In genomic region chr12:89857652-89858274, GRCh38 we compare ENCODE assay signal across 17 cellular contexts.
DNase-seq lines count a peak whose midpoint lies in the region; ATAC-seq, FAIRE-seq and TF ChIP-seq lines count a peak whose summit lies in the region.
"Had no signal": no experiment of that assay in that cellular context is flagged by ENCODE, and none has a peak within 500 bp of the region (broad histone marks: within the 10 kb centered on the region; RNA-seq: fewer than 3 reads in every experiment).

No MANE protein-coding gene starts in this region.

- peak overlapping the region in 7 of 11 experiments; percentile 46 to 77 (median 72); a peak in 13 of 22 replicates for H3K27ac ChIP-seq in BLaER1 treated with 17β-estradiol and CSF1 and Interleukin-3, amounts not matched to agents 10 nM and 100 nM
- H3K27ac ChIP-seq in angular gyrus (ENCODE audit: low read depth, low read length): peak overlapping the region; percentile 11
- H3K27ac ChIP-seq in endodermal cell (ENCODE audit: low read depth, low read length): no peak overlapping the region
- H3K27ac ChIP-seq: gastrocnemius medialis, RWPE1 had no signal

- peaks cover 8% of the 10 kb centered on the region for H3K4me1 Mint-ChIP-seq in endodermal cell
- peaks cover 3% of the 10 kb centered on the region for H3K4me1 Mint-ChIP-seq in WTC11

- H3K27ac Mint-ChIP-seq in endodermal cell (no peak overlapping the region), WTC11 (no peak overlapping the region)

- no peak overlapping the region for H3K4me3 ChIP-seq in BLaER1 treated with 17β-estradiol and CSF1 and Interleukin-3, amounts not matched to agents 10 nM and 100 nM
- no peak overlapping the region for H3K4me3 ChIP-seq in endodermal cell (ENCODE audit: low read length)
- H3K4me3 ChIP-seq: gastrocnemius medialis had no signal

- H3K4me3 Mint-ChIP-seq in endodermal cell (no peak overlapping the region), WTC11 (no peak overlapping the region)

- H3K4me1 ChIP-seq in BLaER1 treated with 17β-estradiol and CSF1 and Interleukin-3, amounts not matched to agents 10 nM and 100 nM: peaks cover 16 to 89% (median 31%) of the 10 kb centered on the region in 10 experiments
- H3K4me1 ChIP-seq in endodermal cell (ENCODE audit: control insufficient read depth, insufficient read depth, low read length): peaks cover 3% of the 10 kb centered on the region
- H3K4me1 ChIP-seq: BE2C had no signal

- ATAC-seq in HG03342 (IDR thresholded peaks at IDR 0.05; ENCODE audit: unreplicated experiment): peak; percentile 29
- no peak for ATAC-seq in GM21528 (IDR thresholded peaks at IDR 0.05; ENCODE audit: low FRiP score, unreplicated experiment)
- ATAC-seq in WTC11: no peak
- ATAC-seq: gastrocnemius medialis had no signal

- WGBS in endodermal cell (ENCODE audit: insufficient coverage in 1 of 2, insufficient read length in 1 of 2), 2 experiments: 93 to 98% methylated on average over 6 of the region's 6 CpGs

- peak overlapping the region in 7 of 11 experiments; percentile 26 to 89 (median 70); a peak in 13 of 22 replicates for H3K4me2 ChIP-seq in BLaER1 treated with 17β-estradiol and CSF1 and Interleukin-3, amounts not matched to agents 10 nM and 100 nM

- no peaks in the 10 kb centered on the region for H3K36me3 ChIP-seq in BLaER1 treated with 17β-estradiol and CSF1 and Interleukin-3, amounts not matched to agents 10 nM and 100 nM
- no peaks in the 10 kb centered on the region for H3K36me3 ChIP-seq in endodermal cell (ENCODE audit: control insufficient read depth, insufficient read depth, low read length)
- H3K36me3 ChIP-seq: BE2C, gastrocnemius medialis had no signal

- no peak for TF ChIP-seq CTCF in endodermal cell (conservative IDR thresholded peaks at IDR 0.05)
- no peak for TF ChIP-seq CTCF in WTC11 (IDR thresholded peaks at IDR 0.05)

- H4K20me1 ChIP-seq in BLaER1 treated with 17β-estradiol and CSF1 and Interleukin-3, amounts not matched to agents 10 nM and 100 nM: no peaks in the 10 kb centered on the region

- peak; percentile 85 for FAIRE-seq in GM19239 (lab: Jason Lieb, UNC)
- FAIRE-seq: keratinocyte had no signal

- CTCF ChIA-PET in WTC11 (lab: Charles Lee): no interaction called here

- H3K36me3 Mint-ChIP-seq in endodermal cell (ENCODE audit: low read depth) (no peaks in the 10 kb centered on the region), WTC11 (no peaks in the 10 kb centered on the region)

- H3K27me3 Mint-ChIP-seq in endodermal cell (ENCODE audit: insufficient read depth) (no peaks in the 10 kb centered on the region), WTC11 (ENCODE audit: low read depth) (peaks cover 23% of the 10 kb centered on the region)

- no peaks in the 10 kb centered on the region for H3K27me3 ChIP-seq in BLaER1 treated with 17β-estradiol and CSF1 and Interleukin-3, amounts not matched to agents 10 nM and 100 nM
- no peaks in the 10 kb centered on the region for H3K27me3 ChIP-seq in endodermal cell (ENCODE audit: control insufficient read depth, insufficient read depth, low read length, poor library complexity, severe bottlenecking)
- H3K27me3 ChIP-seq: BE2C, gastrocnemius medialis had no signal

- H3K9me3 Mint-ChIP-seq in endodermal cell (no peaks in the 10 kb centered on the region), WTC11 (no peaks in the 10 kb centered on the region)

- H3K9ac ChIP-seq in BLaER1 treated with 17β-estradiol and CSF1 and Interleukin-3, amounts not matched to agents 10 nM and 100 nM: peak overlapping the region in 3 of 11 experiments; percentile 37 to 59 (median 56); a peak in 4 of 22 replicates
- H3K9ac ChIP-seq in endodermal cell (ENCODE audit: extremely low read depth, low read length, poor library complexity, severe bottlenecking): no peak overlapping the region

- DNase-seq in GM19239 (ENCODE audit: insufficient read length, low spot score): no peak
- DNase-seq in endodermal cell: no peak
- DNase-seq in WTC11 (ENCODE audit: low spot score): no peak
- DNase-seq in inferior parietal cortex (ENCODE audit: extremely low spot score): no peak
- DNase-seq: activated CD4-positive, alpha-beta T cell treated with anti-CD3 and anti-CD28 coated beads, Interleukin-2, amount 50 U/mL, for 48 hours; activated gamma-delta T cell; BE2C; gastrocnemius medialis; NCI-H1105; NCI-H446; stimulated activated CD4-positive, alpha-beta T cell treated with anti-CD3 and anti-CD28 coated beads, Interleukin-4, amount 100 ng/mL, for 24 hours had no signal

- no peaks in the 10 kb centered on the region for H3K9me3 ChIP-seq in BLaER1 treated with 17β-estradiol and CSF1 and Interleukin-3, amounts not matched to agents 10 nM and 100 nM (replicated peaks in 1 of 11)
- H3K9me3 ChIP-seq in endodermal cell (ENCODE audit: control insufficient read depth, low read length): no peaks in the 10 kb centered on the region
- H3K9me3 ChIP-seq: BE2C, gastrocnemius medialis had no signal

- POLR2A ChIA-PET in WTC11 (lab: Charles Lee): no interaction called here

TF ChIP-seq in WTC11, 78 proteins besides CTCF, POLR2A, EP300 and RAD21:
- no peak for TF ChIP-seq ZNF416 (CRISPR knock-in tag; IDR thresholded peaks at IDR 0.05)
- no peak for TF ChIP-seq MAX (CRISPR knock-in tag; IDR thresholded peaks at IDR 0.05)
- TF ChIP-seq IRF2 (CRISPR knock-in tag; IDR thresholded peaks at IDR 0.05; ENCODE audit: borderline replicate concordance, low read depth): no peak
